1 cellular context compared by ENCODE assay signal in genomic region chr1:93615201-93616150, GRCh38.
TF ChIP-seq lines count a peak whose summit lies in the region.

No MANE protein-coding gene starts in this region.

TF ChIP-seq in HepG2, 621 proteins besides CTCF, POLR2A, EP300 and RAD21 (continued from another document and continues in another):
- no peak for TF ChIP-seq PRDM10 (CRISPR knock-in tag; IDR thresholded peaks at IDR 0.05; ENCODE audit: low read depth)
- peak; percentile 51; the same call in 1 of the 2 replicates for TF ChIP-seq CCDC6 (CRISPR knock-in tag; IDR thresholded peaks at IDR 0.05)
- TF ChIP-seq YEATS4 (CRISPR knock-in tag; IDR thresholded peaks at IDR 0.05; ENCODE audit: borderline replicate concordance), result no peak
- TF ChIP-seq MAFG (CRISPR knock-in tag; IDR thresholded peaks at IDR 0.05), result peak; percentile 76
- no peak for TF ChIP-seq KLF13 (CRISPR knock-in tag; IDR thresholded peaks at IDR 0.05)
- TF ChIP-seq SOX6 (IDR thresholded peaks at IDR 0.05), result no peak
- peak; percentile 81 for TF ChIP-seq SOX6 (CRISPR knock-in tag; IDR thresholded peaks at IDR 0.05)
- no peak for TF ChIP-seq ZFP36L2 (CRISPR knock-in tag; IDR thresholded peaks at IDR 0.05)
- TF ChIP-seq TBL1XR1 (IDR thresholded peaks at IDR 0.05; ENCODE audit: borderline replicate concordance, low read length, partially characterized antibody), result no peak
- TF ChIP-seq SRY (CRISPR knock-in tag; IDR thresholded peaks at IDR 0.05), result peak; percentile 89
- no peak for TF ChIP-seq STAT5B (CRISPR knock-in tag; IDR thresholded peaks at IDR 0.05)
- no peak for TF ChIP-seq ZNF24 (IDR thresholded peaks at IDR 0.05)
- 0 out of 2 replicates have a peak, but pooled peaks have one; percentile 1 for TF ChIP-seq ZNF224 (CRISPR knock-in tag; IDR thresholded peaks at IDR 0.05)
- no peak for TF ChIP-seq ZFP37 (CRISPR knock-in tag; IDR thresholded peaks at IDR 0.05; ENCODE audit: borderline replicate concordance)
- no peak for TF ChIP-seq HOXA9 (CRISPR knock-in tag; IDR thresholded peaks at IDR 0.05; ENCODE audit: borderline replicate concordance)
- peak; percentile 61 for TF ChIP-seq POLR2G (IDR thresholded peaks at IDR 0.05; ENCODE audit: low read depth, low read length)
- TF ChIP-seq ATF5 (CRISPR knock-in tag; IDR thresholded peaks at IDR 0.05; ENCODE audit: low read depth), result no peak
- no peak for TF ChIP-seq MLXIP (CRISPR knock-in tag; IDR thresholded peaks at IDR 0.05; ENCODE audit: borderline replicate concordance)
- peak; percentile 73 for TF ChIP-seq SALL1 (CRISPR knock-in tag; IDR thresholded peaks at IDR 0.05)
- TF ChIP-seq MAX (IDR thresholded peaks at IDR 0.05), result peak; percentile 91
- no peak for TF ChIP-seq TP53 (CRISPR knock-in tag; conservative IDR thresholded peaks at IDR 0.05)
- no peak for TF ChIP-seq PCBP2 (optimal IDR thresholded peaks at IDR 0.05; ENCODE audit: low read depth, low read length, poor library complexity, severe bottlenecking)
- TF ChIP-seq GZF1 (CRISPR knock-in tag; IDR thresholded peaks at IDR 0.05), result no peak
- no peak for TF ChIP-seq NONO (IDR thresholded peaks at IDR 0.05)
- no peak for TF ChIP-seq NONO (CRISPR knock-in tag; conservative IDR thresholded peaks at IDR 0.05)
- TF ChIP-seq ZNF280D (CRISPR knock-in tag; IDR thresholded peaks at IDR 0.05), result 0 out of 2 replicates have a peak, but pooled peaks have one; percentile 60
- TF ChIP-seq ZNF225 (CRISPR knock-in tag; IDR thresholded peaks at IDR 0.05), result no peak
- TF ChIP-seq ZNF598 (CRISPR knock-in tag; IDR thresholded peaks at IDR 0.05; ENCODE audit: borderline replicate concordance), result no peak; the same call in 1 of the 2 replicates
- TF ChIP-seq BRF2 (CRISPR knock-in tag; IDR thresholded peaks at IDR 0.05), result no peak
- TF ChIP-seq TFAP4 (IDR thresholded peaks at IDR 0.05; ENCODE audit: borderline replicate concordance, low read depth), result 0 out of 2 replicates have a peak, but pooled peaks have one; percentile 42
- TF ChIP-seq ZNF773 (CRISPR knock-in tag; IDR thresholded peaks at IDR 0.05; ENCODE audit: borderline replicate concordance), result no peak
- TF ChIP-seq ZNF607 (CRISPR knock-in tag; IDR thresholded peaks at IDR 0.05; ENCODE audit: borderline replicate concordance), result peak; percentile 36; the same call in 1 of the 2 replicates
- no peak for TF ChIP-seq KIAA2018 (CRISPR knock-in tag; IDR thresholded peaks at IDR 0.05; ENCODE audit: borderline replicate concordance)
- no peak for TF ChIP-seq ZNF333 (CRISPR knock-in tag; IDR thresholded peaks at IDR 0.05; ENCODE audit: borderline replicate concordance)
- TF ChIP-seq CENPX (CRISPR knock-in tag; IDR thresholded peaks at IDR 0.05), result no peak
- peak; percentile 45; the same call in 1 of the 2 replicates for TF ChIP-seq ELF3 (CRISPR knock-in tag; IDR thresholded peaks at IDR 0.05)
- peak; percentile 37 for TF ChIP-seq XRCC5 (optimal IDR thresholded peaks at IDR 0.05; ENCODE audit: low read length)
- TF ChIP-seq ZNF614 (CRISPR knock-in tag; IDR thresholded peaks at IDR 0.05; ENCODE audit: borderline replicate concordance), result peak; percentile 84
- TF ChIP-seq ZNF589 (CRISPR knock-in tag; conservative IDR thresholded peaks at IDR 0.05), result no peak
- TF ChIP-seq ZNF766 (CRISPR knock-in tag; IDR thresholded peaks at IDR 0.05; ENCODE audit: borderline replicate concordance), result no peak; the same call in 1 of the 2 replicates
- TF ChIP-seq NFIB (CRISPR knock-in tag; IDR thresholded peaks at IDR 0.05; ENCODE audit: borderline replicate concordance), result no peak
- no peak for TF ChIP-seq ZNF543 (CRISPR knock-in tag; IDR thresholded peaks at IDR 0.05)
- TF ChIP-seq ZNF343 (CRISPR knock-in tag; IDR thresholded peaks at IDR 0.05), result no peak
- no peak for TF ChIP-seq PAX8 (CRISPR knock-in tag; IDR thresholded peaks at IDR 0.05; ENCODE audit: borderline replicate concordance)
- TF ChIP-seq MIER2 (CRISPR knock-in tag; IDR thresholded peaks at IDR 0.05), result no peak; the same call in 1 of the 2 replicates
